16 cellular contexts compared by ENCODE assay signal in the genomic region with DNA sequence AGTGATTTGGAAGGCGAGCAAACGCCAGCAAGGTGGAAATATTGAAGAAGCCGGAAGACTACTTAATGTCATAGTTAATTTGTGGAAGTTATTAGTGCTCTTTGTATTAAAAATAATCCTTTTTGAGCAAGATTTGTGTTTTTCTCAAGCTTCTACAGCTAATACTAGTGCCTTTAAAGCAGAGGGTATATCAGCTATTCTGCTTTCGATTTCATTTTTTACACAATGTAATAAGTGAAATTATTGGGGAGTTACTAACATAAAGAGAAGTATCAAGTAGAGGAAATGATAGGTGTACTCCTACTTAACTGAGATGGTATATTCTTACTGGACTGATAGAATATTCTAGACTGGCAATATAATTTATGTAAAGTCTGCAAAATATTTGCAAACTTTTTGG.
A peak's percentile ranks its signal among the peaks of the same experiment; 100 is the strongest.
DNase-seq lines count a peak whose midpoint lies in the region; ATAC-seq and TF ChIP-seq lines count a peak whose summit lies in the region.
"Had no signal": no experiment of that assay in that cellular context is flagged by ENCODE, and none has a peak within 500 bp of the region (broad histone marks: within the 10 kb centered on the region; RNA-seq: fewer than 3 reads in every experiment).

No MANE protein-coding gene starts in this region.

- no peak overlapping the region for H3K4ac ChIP-seq in neuronal stem cell (ENCODE audit: low read length)

- no peak overlapping the region for H3K4me2 ChIP-seq in neuronal stem cell (ENCODE audit: insufficient read depth, low read length, poor library complexity, severe bottlenecking)

- no peaks in the 10 kb centered on the region for H3K79me1 ChIP-seq in neuronal stem cell (ENCODE audit: low read depth, low read length)

- no peak overlapping the region for H3K14ac ChIP-seq in neuronal stem cell (ENCODE audit: low read length)

- H3K4me3 ChIP-seq in left ventricle myocardium inferior = peak overlapping the region; percentile 27
- H3K4me3 ChIP-seq in duodenal mucosa (ENCODE audit: low read depth in 1 of 2, low read length in 2 of 2) = peak overlapping the region; percentile 8 to 57
- no peak overlapping the region for H3K4me3 ChIP-seq in neuronal stem cell (ENCODE audit: low read length in 2 of 2)
- peak overlapping the region; percentile 12 to 40 (median 32) for H3K4me3 ChIP-seq in subcutaneous abdominal adipose tissue (ENCODE audit: low read depth in 1 of 5, low read length in 5 of 5)
- H3K4me3 ChIP-seq: Peyer's patch had no signal

- no peak for DNase-seq in left ventricle myocardium inferior
- DNase-seq in left cardiac atrium = no peak
- no peak for DNase-seq in neuronal stem cell (ENCODE audit: low spot score)
- no peak for DNase-seq in mesothelial cell of epicardium (ENCODE audit: low spot score in 2 of 2, unreplicated experiment in 2 of 2)
- DNase-seq in T1000 (lab: John Stamatoyannopoulos, UW) = no peak
- DNase-seq: COR-L47, NCI-H2107, NCI-H226, NCI-H748 treated with DMSO at 0.1 percent for 48 hours, Peyer's patch, Right ventricle myocardium superior had no signal

- no peak overlapping the region for H2BK5ac ChIP-seq in neuronal stem cell (ENCODE audit: low read length)

- no CpG with 5 or more reads among the region's 4 CpGs for WGBS in neuronal stem cell (ENCODE audit: extremely low coverage in 2 of 2, insufficient read length in 2 of 2, insufficient replicate concordance in 1 of 2), 2 donors

- H3K9me3 Mint-ChIP-seq in mesothelial cell of epicardium = no peaks in the 10 kb centered on the region
- H3K9me3 Mint-ChIP-seq in stimulated activated memory B cell treated with anti-CD40 and anti-IgM and Interleukin-4, amounts not matched to agents 10 μg/mL and 1 μg/mL and 100 μg/mL, for 72 hours = no peaks in the 10 kb centered on the region
- H3K9me3 Mint-ChIP-seq: IgD-negative memory B cell had no signal

- no peaks in the 10 kb centered on the region for H3K36me3 Mint-ChIP-seq in mesothelial cell of epicardium
- H3K36me3 Mint-ChIP-seq in stimulated activated memory B cell treated with anti-CD40 and anti-IgM and Interleukin-4, amounts not matched to agents 10 μg/mL and 1 μg/mL and 100 μg/mL, for 72 hours = no peaks in the 10 kb centered on the region
- H3K36me3 Mint-ChIP-seq: IgD-negative memory B cell had no signal

- no peak overlapping the region for H4K91ac ChIP-seq in neuronal stem cell (ENCODE audit: low read depth, low read length, poor library complexity)

- H2AK5ac ChIP-seq in neuronal stem cell (ENCODE audit: low read depth, low read length) = no peak overlapping the region

- no peaks in the 10 kb centered on the region for H3K27me3 ChIP-seq in left ventricle myocardium inferior (ENCODE audit: low read depth)
- H3K27me3 ChIP-seq in duodenal mucosa (ENCODE audit: control insufficient read depth in 1 of 2, insufficient read depth in 2 of 2, low read length in 2 of 2) = no peaks in the 10 kb centered on the region
- H3K27me3 ChIP-seq in neuronal stem cell (ENCODE audit: control insufficient read depth in 3 of 3, insufficient read depth in 3 of 3, low read depth in 1 of 3, low read length in 3 of 3) = no peaks in the 10 kb centered on the region
- no peaks in the 10 kb centered on the region for H3K27me3 ChIP-seq in subcutaneous abdominal adipose tissue (ENCODE audit: control insufficient read depth in 5 of 5, insufficient read depth in 4 of 5, low read length in 5 of 5)
- H3K27me3 ChIP-seq: Peyer's patch had no signal

- H3K4me1 ChIP-seq in left ventricle myocardium inferior (peaks cover 13% of the 10 kb centered on the region), duodenal mucosa (ENCODE audit: control insufficient read depth in 1 of 2, insufficient read depth in 2 of 2, low read length in 2 of 2) (no peaks in the 10 kb centered on the region), neuronal stem cell (ENCODE audit: control insufficient read depth in 2 of 2, insufficient read depth in 1 of 2, low read depth in 1 of 2, low read length in 2 of 2) (peaks cover 0 to 11% of the 10 kb centered on the region in 2 donors), subcutaneous abdominal adipose tissue (ENCODE audit: control insufficient read depth in 5 of 5, insufficient read depth in 5 of 5, low read length in 5 of 5) (peaks cover 2 to 10% (median 5%) of the 10 kb centered on the region in 5 donors)
- H3K4me1 ChIP-seq: Peyer's patch had no signal

- no peak overlapping the region for H3K27ac Mint-ChIP-seq in mesothelial cell of epicardium
- H3K27ac Mint-ChIP-seq in stimulated activated memory B cell treated with anti-CD40 and anti-IgM and Interleukin-4, amounts not matched to agents 10 μg/mL and 1 μg/mL and 100 μg/mL, for 72 hours = no peak overlapping the region
- H3K27ac Mint-ChIP-seq: IgD-negative memory B cell had no signal

- TF ChIP-seq CTCF in left ventricle myocardium inferior (IDR thresholded peaks at IDR 0.05; ENCODE audit: borderline replicate concordance) (no peak), mesothelial cell of epicardium (IDR thresholded peaks at IDR 0.05; ENCODE audit: unreplicated experiment) (no peak)

- H4K8ac ChIP-seq in neuronal stem cell (ENCODE audit: low read depth, low read length) = no peak overlapping the region

- ATAC-seq in left cardiac atrium = no peak
- ATAC-seq in stimulated activated memory B cell treated with anti-CD40 and anti-IgM and Interleukin-4, amounts not matched to agents 10 μg/mL and 1 μg/mL and 100 μg/mL, for 72 hours = no peak

- H3K9me3 ChIP-seq in left ventricle myocardium inferior (replicated peaks) (no peaks in the 10 kb centered on the region), duodenal mucosa (ENCODE audit: control insufficient read depth in 1 of 2, low read length in 2 of 2) (no peaks in the 10 kb centered on the region), neuronal stem cell (replicated peaks in 1 of 2; ENCODE audit: control insufficient read depth in 2 of 2, insufficient read depth in 1 of 2, low read depth in 1 of 2, low read length in 2 of 2) (peaks cover 0 to 3% of the 10 kb centered on the region in 2 donors), subcutaneous abdominal adipose tissue (ENCODE audit: control insufficient read depth in 5 of 5, low read length in 5 of 5) (no peaks in the 10 kb centered on the region)
- H3K9me3 ChIP-seq: Peyer's patch had no signal

- H3K27ac ChIP-seq in left ventricle myocardium inferior (replicated peaks) (no peak overlapping the region), duodenal mucosa (ENCODE audit: low read depth, low read length) (no peak overlapping the region), neuronal stem cell (replicated peaks; ENCODE audit: low read length) (peak overlapping the region; percentile 56), subcutaneous abdominal adipose tissue (ENCODE audit: low read depth, low read length) (no peak overlapping the region)
- H3K27ac ChIP-seq: C4-2B, Peyer's patch had no signal

- H3K4me3 Mint-ChIP-seq in mesothelial cell of epicardium = no peak overlapping the region
- no peak overlapping the region for H3K4me3 Mint-ChIP-seq in stimulated activated memory B cell treated with anti-CD40 and anti-IgM and Interleukin-4, amounts not matched to agents 10 μg/mL and 1 μg/mL and 100 μg/mL, for 72 hours
- H3K4me3 Mint-ChIP-seq: IgD-negative memory B cell had no signal

- H3K36me3 ChIP-seq in left ventricle myocardium inferior = no peaks in the 10 kb centered on the region
- H3K36me3 ChIP-seq in duodenal mucosa (ENCODE audit: control insufficient read depth in 1 of 2, insufficient read depth in 2 of 2, low read length in 2 of 2) = no peaks in the 10 kb centered on the region
- H3K36me3 ChIP-seq in neuronal stem cell (replicated peaks in 1 of 2; ENCODE audit: control insufficient read depth in 2 of 2, insufficient read depth in 2 of 2, low read length in 2 of 2) = no peaks in the 10 kb centered on the region
- H3K36me3 ChIP-seq in subcutaneous abdominal adipose tissue (ENCODE audit: control insufficient read depth in 5 of 5, insufficient read depth in 5 of 5, low read length in 5 of 5) = no peaks in the 10 kb centered on the region
- H3K36me3 ChIP-seq: Peyer's patch had no signal

- intact Hi-C loops in left ventricle myocardium inferior (cut with micrococcal nuclease) (loop anchor here (10.0 kb wide), 1 partner anchor 990 kb away; no protein-coding TSS in a partner anchor), left cardiac atrium (cut with DNase I) (loop anchor here in 1 of 2 donors (5.0 to 10.0 kb wide), 3 partner anchors 230 to 997 kb away; no protein-coding TSS in a partner anchor)

- H2BK15ac ChIP-seq in neuronal stem cell (ENCODE audit: low read length) = no peak overlapping the region

- H2BK12ac ChIP-seq in neuronal stem cell (ENCODE audit: low read length) = no peak overlapping the region

- H3K4me1 Mint-ChIP-seq in mesothelial cell of epicardium = peaks cover 40% of the 10 kb centered on the region
- H3K4me1 Mint-ChIP-seq in stimulated activated memory B cell treated with anti-CD40 and anti-IgM and Interleukin-4, amounts not matched to agents 10 μg/mL and 1 μg/mL and 100 μg/mL, for 72 hours = peaks cover 5% of the 10 kb centered on the region

- H2AFZ ChIP-seq in neuronal stem cell (ENCODE audit: low read length) = peak overlapping the region; percentile 53

- H2BK120ac ChIP-seq in neuronal stem cell (ENCODE audit: low read depth, low read length) = no peak overlapping the region

- no peak overlapping the region for H3K18ac ChIP-seq in neuronal stem cell (ENCODE audit: low read length)

- H3K9ac ChIP-seq in duodenal mucosa (ENCODE audit: low read depth in 1 of 2, low read length in 2 of 2) (peak overlapping the region in 1 of 2 donors; percentile 18), neuronal stem cell (ENCODE audit: low read depth, low read length, poor library complexity) (no peak overlapping the region), subcutaneous abdominal adipose tissue (ENCODE audit: low read length in 5 of 5) (peak overlapping the region in 2 of 5 donors; percentile 35 to 53)

- no peak overlapping the region for H3K23ac ChIP-seq in neuronal stem cell (ENCODE audit: low read depth, low read length, poor library complexity)

- no peaks in the 10 kb centered on the region for H3K27me3 Mint-ChIP-seq in mesothelial cell of epicardium (ENCODE audit: low read depth)
- no peaks in the 10 kb centered on the region for H3K27me3 Mint-ChIP-seq in stimulated activated memory B cell treated with anti-CD40 and anti-IgM and Interleukin-4, amounts not matched to agents 10 μg/mL and 1 μg/mL and 100 μg/mL, for 72 hours

Comparison
In these comparisons a context has a peak if more than half of its experiments do, and no peak if none do; other contexts are left out.
1. H3K4me3 ChIP-seq: peak in left ventricle myocardium inferior (single experiment), duodenal mucosa (2 of 2) and subcutaneous abdominal adipose tissue (5 of 5); none in neuronal stem cell (0 of 2).